ENCODE assay signal across 25 cellular contexts in the genomic region with DNA sequence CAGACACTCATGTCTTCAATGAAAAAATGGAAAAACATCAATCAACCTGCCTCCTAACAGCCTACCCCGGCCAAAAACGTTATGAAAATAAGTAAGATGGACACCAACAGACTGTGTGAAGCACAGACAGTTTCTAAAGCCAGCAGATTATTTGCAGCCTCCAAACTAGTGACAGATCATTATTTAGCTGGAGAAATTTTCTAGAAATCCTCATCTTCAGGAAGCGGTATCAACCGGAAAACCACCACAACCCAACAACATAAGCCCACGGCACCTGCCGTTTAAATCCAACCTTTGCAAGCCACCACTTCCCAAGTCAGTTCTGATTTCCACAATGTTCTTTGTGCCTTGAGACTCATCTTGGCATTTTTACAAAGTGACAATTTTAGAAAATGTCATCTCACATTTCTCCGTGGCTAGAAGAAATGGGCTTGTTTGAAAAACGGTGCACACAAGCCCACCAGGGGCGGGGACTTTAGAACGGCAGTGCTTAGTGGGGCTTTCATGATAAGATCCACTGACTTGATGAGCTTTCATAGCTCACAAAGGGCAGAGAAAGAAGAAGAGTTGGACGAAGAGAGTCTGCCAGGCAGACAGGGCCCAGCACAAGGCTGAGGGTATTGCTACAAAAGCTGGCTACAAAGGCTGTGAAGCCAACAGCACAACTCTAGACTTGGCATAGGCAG. TPM values are rescaled to one million over a fixed set of nuclear protein-coding genes. Genes with fewer than 3 reads are reported as not detected.
DNase-seq lines count a peak whose midpoint lies in the region; ATAC-seq and TF ChIP-seq lines count a peak whose summit lies in the region.
"Had no signal": no experiment of that assay in that cellular context is flagged by ENCODE, and none has a peak within 500 bp of the region (broad histone marks: within the 10 kb centered on the region; RNA-seq: fewer than 3 reads in every experiment).

No MANE protein-coding gene starts in this region.

- intact Hi-C loops in OCI-LY7 (cut with micrococcal nuclease; ENCODE audit: unreplicated experiment) = no loop called here
- intact Hi-C loops in dorsolateral prefrontal cortex (cut with DNase I) = no loop called here

- CTCF ChIA-PET in OCI-LY7 (lab: Charles Lee; ENCODE audit: unreplicated experiment) = no interaction called here

- TF ChIP-seq CTCF in DND-41 (IDR thresholded peaks at IDR 0.05; ENCODE audit: borderline replicate concordance, extremely low read depth, low read length, poor library complexity, severe bottlenecking) = no peak
- no peak for TF ChIP-seq CTCF in OCI-LY7 (conservative IDR thresholded peaks at IDR 0.05; ENCODE audit: low read length)
- no peak for TF ChIP-seq CTCF in dorsolateral prefrontal cortex (IDR thresholded peaks at IDR 0.05 in 54 of 56, conservative IDR thresholded peaks at IDR 0.05 in 2 of 56; ENCODE audit: low read depth in 1 of 56, partially characterized antibody in 56 of 56)

- peak overlapping the region; percentile 33 for H3K27ac ChIP-seq in BLaER1
- H3K27ac ChIP-seq in DND-41 (ENCODE audit: low read length) = peak overlapping the region; percentile 96
- no peak overlapping the region for H3K27ac ChIP-seq in OCI-LY7 (ENCODE audit: low read depth, low read length, poor library complexity, severe bottlenecking)
- no peak overlapping the region for H3K27ac ChIP-seq in dorsolateral prefrontal cortex
- H3K27ac ChIP-seq: GM23248, SJSA1 had no signal

- H3K9ac ChIP-seq in BLaER1 (peak overlapping the region; percentile 13; the same call in 1 of the 2 replicates), DND-41 (ENCODE audit: low read depth, low read length) (peak overlapping the region; percentile 55)
- H3K9ac ChIP-seq: GM23248 had no signal

- no peak overlapping the region for H3K4me3 ChIP-seq in BLaER1
- peak overlapping the region in 1 of 2 experiments; percentile 36; a peak in 2 of 4 replicates for H3K4me3 ChIP-seq in DND-41 (ENCODE audit: low read depth in 1 of 2, low read length in 2 of 2)
- H3K4me3 ChIP-seq in OCI-LY7 (ENCODE audit: low read depth, low read length, poor library complexity, severe bottlenecking) = no peak overlapping the region
- no peak overlapping the region for H3K4me3 ChIP-seq in dorsolateral prefrontal cortex
- H3K4me3 ChIP-seq: GM23248, K562, MG63, SJSA1 had no signal

- peaks cover 56% of the 10 kb centered on the region for H3K4me1 ChIP-seq in BLaER1
- peaks cover 67% of the 10 kb centered on the region for H3K4me1 ChIP-seq in DND-41 (ENCODE audit: insufficient read depth, low read length)
- peaks cover 11% of the 10 kb centered on the region for H3K4me1 ChIP-seq in OCI-LY7 (ENCODE audit: insufficient read depth, low read length, poor library complexity, severe bottlenecking)
- H3K4me1 ChIP-seq: Caco-2, SJSA1 had no signal

- H3K4me2 ChIP-seq in BLaER1 (peak overlapping the region; percentile 54), DND-41 (ENCODE audit: insufficient read depth, low read length) (peak overlapping the region; percentile 50), OCI-LY7 (ENCODE audit: low read length) (no peak overlapping the region)

- ATAC-seq in DND-41 (ENCODE audit: insufficient read depth, low read depth) (peak; percentile 84), GM19455 (IDR thresholded peaks at IDR 0.05; ENCODE audit: unreplicated experiment) (no peak)
- ATAC-seq in naive thymus-derived CD8-positive, alpha-beta T cell = peak in 1 of 2 donors; percentile 18
- ATAC-seq: K562 had no signal

- BruUV-seq in OCI-LY7 (replicated peaks; lab: Mats Ljungman, UMichigan) = no TSS peak

- no peaks in the 10 kb centered on the region for H3K9me2 ChIP-seq in OCI-LY7 (ENCODE audit: insufficient read depth, low read length)

- no peaks in the 10 kb centered on the region for H3K36me3 Mint-ChIP-seq in naive thymus-derived CD8-positive, alpha-beta T cell
- H3K36me3 Mint-ChIP-seq: CD4-positive, alpha-beta memory T cell had no signal

- H3K79me2 ChIP-seq in DND-41 (ENCODE audit: insufficient read depth, low read length) (peaks cover 48% of the 10 kb centered on the region), OCI-LY7 (ENCODE audit: insufficient read depth, low read depth, low read length) (no peaks in the 10 kb centered on the region)

- H4K20me1 ChIP-seq in BLaER1 = no peaks in the 10 kb centered on the region
- no peaks in the 10 kb centered on the region for H4K20me1 ChIP-seq in DND-41 (ENCODE audit: insufficient read depth, low read length)
- no peaks in the 10 kb centered on the region for H4K20me1 ChIP-seq in OCI-LY7 (ENCODE audit: insufficient read depth, low read length)

- peaks cover 0 to 6% (median 0%) of the 10 kb centered on the region in 9 donors for H3K9me3 Mint-ChIP-seq in naive thymus-derived CD8-positive, alpha-beta T cell

- H2AFZ ChIP-seq in DND-41 (ENCODE audit: low read depth, low read length) = no peak overlapping the region
- peak overlapping the region; percentile 44; the same call in 1 of the 2 replicates for H2AFZ ChIP-seq in OCI-LY7 (ENCODE audit: low read length)
- H2AFZ ChIP-seq: GM23248 had no signal

- H3K9me3 ChIP-seq in BLaER1 (peaks cover 11% of the 10 kb centered on the region), DND-41 (ENCODE audit: insufficient read depth, low read length, severe bottlenecking) (peaks cover 3% of the 10 kb centered on the region), OCI-LY7 (ENCODE audit: low read length) (0 out of 2 replicates have a peak, but pooled peaks cover 4% of the 10 kb centered on the region)
- H3K9me3 ChIP-seq: Caco-2, MG63 had no signal

- H3K27me3 ChIP-seq in BLaER1 = no peaks in the 10 kb centered on the region
- no peaks in the 10 kb centered on the region for H3K27me3 ChIP-seq in DND-41 (ENCODE audit: insufficient read depth, low read length, poor library complexity)
- no peaks in the 10 kb centered on the region for H3K27me3 ChIP-seq in dorsolateral prefrontal cortex
- H3K27me3 ChIP-seq: MG63, SJSA1 had no signal

- H3K4me3 Mint-ChIP-seq in naive thymus-derived CD8-positive, alpha-beta T cell = peak overlapping the region; percentile 0 to 60 (median 28)
- H3K4me3 Mint-ChIP-seq: CD4-positive, alpha-beta memory T cell had no signal

- peak overlapping the region in 5 of 10 donors; percentile 4 to 69 (median 30) for H3K27ac Mint-ChIP-seq in naive thymus-derived CD8-positive, alpha-beta T cell

- H3K36me3 ChIP-seq in BLaER1 = peaks cover 7% of the 10 kb centered on the region; the same call in 1 of the 2 replicates
- H3K36me3 ChIP-seq in DND-41 (ENCODE audit: insufficient read depth, low read length) = peaks cover 60% of the 10 kb centered on the region
- H3K36me3 ChIP-seq in OCI-LY7 (ENCODE audit: insufficient read depth, low read length) = no peaks in the 10 kb centered on the region
- H3K36me3 ChIP-seq: MG63, SJSA1 had no signal

- H3K4me1 Mint-ChIP-seq in naive thymus-derived CD8-positive, alpha-beta T cell = peaks cover 11 to 21% (median 14%) of the 10 kb centered on the region in 4 donors

- DNase-seq in DND-41 = peak; percentile 86
- DNase-seq in OCI-LY7 (ENCODE audit: low spot score) = no peak
- DNase-seq in naive thymus-derived CD8-positive, alpha-beta T cell = no peak
- DNase-seq in dorsolateral prefrontal cortex = no peak
- DNase-seq in kidney glomerular epithelial cell (lab: John Stamatoyannopoulos, UW) = no peak
- DNase-seq: C1 segment of cervical spinal cord; Caco-2; CD4-positive, alpha-beta memory T cell; DMS 273 treated with DMSO at 0.1 percent for 48 hours; DMS79; GF-D8; GM23248; H7; MG63; NCI-H2029; NCI-H446 treated with DMSO at 0.1 percent for 48 hours; Right ventricle myocardium superior; RPMI8226 had no signal

- POLR2A ChIA-PET in OCI-LY7 (lab: Charles Lee) = no interaction called here
- POLR2A ChIA-PET in naive thymus-derived CD8-positive, alpha-beta T cell (lab: Charles Lee) = interaction anchor here (0.6 kb wide), 1 partner anchor 45 kb away, joined by 3 read pairs; no protein-coding TSS in a partner anchor

- H3K27me3 Mint-ChIP-seq in naive thymus-derived CD8-positive, alpha-beta T cell = peaks cover 0 to 2% (median 0%) of the 10 kb centered on the region in 5 donors

RNA-seq across cellular contexts. Expression of a gene that starts 34.5 kb away (rescaled TPM):
- total RNA-seq in OCI-LY7 (2014; rRNA removed; shearing (Covaris generic)) = not detected in 2 replicates
- total RNA-seq in OCI-LY7 (2022) (not detected in 2 replicates), dorsolateral prefrontal cortex (1 to 10 TPM in 91 of 120 experiments, under 1 TPM in 27, not detected in 2; 0.32 to 4.5 (median 1.3) TPM)
- not detected for total RNA-seq in naive thymus-derived CD8-positive, alpha-beta T cell
- not detected for polyA plus RNA-seq in naive thymus-derived CD8-positive, alpha-beta T cell
- total RNA-seq: Caco-2; CD4-positive, alpha-beta memory T cell; GM23248; HT-29; K562; LHCN-M2; Right ventricle myocardium superior; SJSA1 had no signal
- polyA plus RNA-seq: AG04450; CD4-positive, alpha-beta memory T cell; GM23248; K562 had no signal

Comparison
In these comparisons a context has a peak if more than half of its experiments do, and no peak if none do; other contexts are left out.
1. H3K27ac ChIP-seq: peak in BLaER1 (single experiment) and DND-41 (single experiment); none in OCI-LY7 (single experiment) and dorsolateral prefrontal cortex (0 of 59).